In the genomic region with DNA sequence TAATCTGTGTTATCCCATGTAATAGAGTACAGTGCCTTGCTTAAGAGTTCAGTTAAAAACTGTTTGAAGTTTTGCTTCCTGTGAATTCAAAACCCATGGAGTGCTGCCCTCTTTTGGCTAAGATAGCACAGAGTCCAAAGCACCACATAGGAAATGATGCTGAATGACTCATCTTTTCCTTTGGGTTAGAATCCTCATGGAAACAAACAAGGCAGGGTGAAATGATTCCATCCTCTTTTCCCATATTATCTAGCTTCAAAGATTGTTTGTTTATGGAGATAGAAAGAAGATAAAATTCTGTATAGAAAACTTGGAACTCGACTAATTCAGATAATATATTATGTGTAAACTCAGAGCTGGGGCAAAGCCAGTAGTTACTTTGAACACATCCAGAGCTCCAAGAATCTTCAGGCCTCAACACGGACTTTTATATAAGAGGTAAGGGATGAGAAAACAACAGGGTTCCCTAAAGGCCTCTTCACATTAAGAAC, we compare ENCODE assay signal across 8 cellular contexts.
DNase-seq lines count a peak whose midpoint lies in the region; ATAC-seq and TF ChIP-seq lines count a peak whose summit lies in the region.

No MANE protein-coding gene starts in this region.

- peak; percentile 29 for DNase-seq in COLO668 (lab: John Stamatoyannopoulos, UW; ENCODE audit: unreplicated experiment)
- DNase-seq in NCI-H69 (lab: John Stamatoyannopoulos, UW), result peak; percentile 92
- DNase-seq in activated naive CD8-positive, alpha-beta T cell treated with anti-CD3 and anti-CD28 coated beads for 36 hours, result peak; percentile 6
- no peak for DNase-seq in glutamatergic neuron
- DNase-seq in cerebellar nuclear complex (lab: John Stamatoyannopoulos, UW), result no peak

- H3K9ac ChIP-seq in parathyroid adenoma, result no peak overlapping the region

- no peaks in the 10 kb centered on the region for H3K4me1 ChIP-seq in parathyroid adenoma

- ATAC-seq in GM18873 (IDR thresholded peaks at IDR 0.05; ENCODE audit: low FRiP score, unreplicated experiment), result peak; percentile 49
- peak; percentile 46 for ATAC-seq in HG03378 (IDR thresholded peaks at IDR 0.05; ENCODE audit: unreplicated experiment)

- peaks cover 9% of the 10 kb centered on the region for H3K27me3 Mint-ChIP-seq in activated naive CD8-positive, alpha-beta T cell treated with anti-CD3 and anti-CD28 coated beads for 36 hours
- H3K27me3 Mint-ChIP-seq in glutamatergic neuron (ENCODE audit: unreplicated experiment), result no peaks in the 10 kb centered on the region

- H3K36me3 Mint-ChIP-seq in activated naive CD8-positive, alpha-beta T cell treated with anti-CD3 and anti-CD28 coated beads for 36 hours, result no peaks in the 10 kb centered on the region
- no peaks in the 10 kb centered on the region for H3K36me3 Mint-ChIP-seq in glutamatergic neuron (ENCODE audit: unreplicated experiment)

- H3K9me3 ChIP-seq in parathyroid adenoma (ENCODE audit: control insufficient read depth, low read length), result no peaks in the 10 kb centered on the region

- no peak overlapping the region for H3K27ac Mint-ChIP-seq in activated naive CD8-positive, alpha-beta T cell treated with anti-CD3 and anti-CD28 coated beads for 36 hours
- H3K27ac Mint-ChIP-seq in glutamatergic neuron (ENCODE audit: unreplicated experiment), result no peak overlapping the region

- no peaks in the 10 kb centered on the region for H3K9me3 Mint-ChIP-seq in activated naive CD8-positive, alpha-beta T cell treated with anti-CD3 and anti-CD28 coated beads for 36 hours
- no peaks in the 10 kb centered on the region for H3K9me3 Mint-ChIP-seq in glutamatergic neuron (ENCODE audit: unreplicated experiment)

- H3K27me3 ChIP-seq in parathyroid adenoma (ENCODE audit: control insufficient read depth, insufficient read depth, low read length), result no peaks in the 10 kb centered on the region

- no peaks in the 10 kb centered on the region for H3K4me1 Mint-ChIP-seq in activated naive CD8-positive, alpha-beta T cell treated with anti-CD3 and anti-CD28 coated beads for 36 hours
- peaks cover 8% of the 10 kb centered on the region for H3K4me1 Mint-ChIP-seq in glutamatergic neuron (ENCODE audit: low read depth, unreplicated experiment)

- H3K4me3 ChIP-seq in parathyroid adenoma (ENCODE audit: low read depth, low read length), result no peak overlapping the region

- H3K36me3 ChIP-seq in parathyroid adenoma (ENCODE audit: control insufficient read depth, insufficient read depth, low read length), result no peaks in the 10 kb centered on the region

- no peak overlapping the region for H3K4me2 ChIP-seq in parathyroid adenoma (ENCODE audit: low read length)

- H2AFZ ChIP-seq in parathyroid adenoma, result peak overlapping the region; percentile 61

- peak overlapping the region; percentile 78 for H3K27ac ChIP-seq in parathyroid adenoma

- peak; percentile 28 for TF ChIP-seq CTCF in glutamatergic neuron (IDR thresholded peaks at IDR 0.05; ENCODE audit: partially characterized antibody, unreplicated experiment)
- peak; percentile 71 for TF ChIP-seq CTCF in parathyroid adenoma (IDR thresholded peaks at IDR 0.05)

- no peak overlapping the region for H3K4me3 Mint-ChIP-seq in activated naive CD8-positive, alpha-beta T cell treated with anti-CD3 and anti-CD28 coated beads for 36 hours
- H3K4me3 Mint-ChIP-seq in glutamatergic neuron (ENCODE audit: unreplicated experiment), result no peak overlapping the region

- H3K79me2 ChIP-seq in parathyroid adenoma, result no peaks in the 10 kb centered on the region

Comparison
In these comparisons a context has a peak if more than half of its experiments do, and no peak if none do; other contexts are left out.
1. DNase-seq: peak in COLO668 (single experiment), NCI-H69 (single experiment) and activated naive CD8-positive, alpha-beta T cell treated with anti-CD3 and anti-CD28 coated beads for 36 hours (single experiment); none in glutamatergic neuron (single experiment) and cerebellar nuclear complex (0 of 2).